ENCODE assay signal across 12 cellular contexts in genomic region chr7:68684246-68684850, GRCh38.
DNase-seq lines count a peak whose midpoint lies in the region; ATAC-seq and TF ChIP-seq lines count a peak whose summit lies in the region.
"Had no signal": no experiment of that assay in that cellular context is flagged by ENCODE, and none has a peak within 500 bp of the region (broad histone marks: within the 10 kb centered on the region; RNA-seq: fewer than 3 reads in every experiment).

No MANE protein-coding gene starts in this region.

- H3K27me3 Mint-ChIP-seq in effector memory CD8-positive, alpha-beta T cell: no peaks in the 10 kb centered on the region
- H3K27me3 Mint-ChIP-seq: CD8-positive, alpha-beta memory T cell had no signal

- H3K4me1 Mint-ChIP-seq in effector memory CD8-positive, alpha-beta T cell (ENCODE audit: low read depth in 2 of 2): no peaks in the 10 kb centered on the region
- H3K4me1 Mint-ChIP-seq: CD8-positive, alpha-beta memory T cell had no signal

- no peak overlapping the region for H3K4ac ChIP-seq in neuronal stem cell (ENCODE audit: low read length)

- H3K23ac ChIP-seq in neuronal stem cell (ENCODE audit: low read depth, low read length, poor library complexity): no peak overlapping the region

- no peaks in the 10 kb centered on the region for H3K27me3 ChIP-seq in neuronal stem cell (ENCODE audit: control insufficient read depth in 3 of 3, insufficient read depth in 3 of 3, low read depth in 1 of 3, low read length in 3 of 3)

- no peak overlapping the region for H4K91ac ChIP-seq in neuronal stem cell (ENCODE audit: low read depth, low read length, poor library complexity)

- no peaks in the 10 kb centered on the region for H3K79me1 ChIP-seq in neuronal stem cell (ENCODE audit: low read depth, low read length)

- no peaks in the 10 kb centered on the region for H3K36me3 ChIP-seq in neuronal stem cell (replicated peaks in 1 of 2; ENCODE audit: control insufficient read depth in 2 of 2, insufficient read depth in 2 of 2, low read length in 2 of 2)

- H2BK120ac ChIP-seq in neuronal stem cell (ENCODE audit: low read depth, low read length): no peak overlapping the region

- H3K14ac ChIP-seq in neuronal stem cell (ENCODE audit: low read length): no peak overlapping the region

- H3K4me3 ChIP-seq in astrocyte of the spinal cord (ENCODE audit: low read depth, low read length): no peak overlapping the region
- no peak overlapping the region for H3K4me3 ChIP-seq in neuronal stem cell (ENCODE audit: low read length in 2 of 2)

- no peak overlapping the region for H2AK5ac ChIP-seq in neuronal stem cell (ENCODE audit: low read depth, low read length)

- no peak overlapping the region for H2BK5ac ChIP-seq in neuronal stem cell (ENCODE audit: low read length)

- peak; percentile 20 for DNase-seq in EH (ENCODE audit: low read depth)
- peak; percentile 92 for DNase-seq in NCI-H2171 treated with DMSO at 0.1 percent for 48 hours (lab: John Stamatoyannopoulos, UW)
- DNase-seq in astrocyte of the spinal cord (ENCODE audit: low read depth, low spot score): peak; percentile 83
- peak; percentile 15 for DNase-seq in neuronal stem cell (ENCODE audit: low spot score)
- no peak for DNase-seq in effector memory CD8-positive, alpha-beta T cell
- DNase-seq in activated CD4-positive, alpha-beta T cell treated with anti-CD3 and anti-CD28 coated beads for 4 hours: no peak
- DNase-seq: CD8-positive, alpha-beta memory T cell; KG1; PC-3 had no signal

- H3K4me3 Mint-ChIP-seq in effector memory CD8-positive, alpha-beta T cell: no peak overlapping the region
- H3K4me3 Mint-ChIP-seq: CD8-positive, alpha-beta memory T cell had no signal

- TF ChIP-seq CTCF in astrocyte of the spinal cord (IDR thresholded peaks at IDR 0.05; ENCODE audit: low read depth, low read length): no peak

- no peak overlapping the region for H3K9ac ChIP-seq in neuronal stem cell (ENCODE audit: low read depth, low read length, poor library complexity)

- in situ Hi-C loops in astrocyte of the spinal cord (cut with HindIII; ENCODE audit: low sequenced_read_pairs): no loop called here

- no peaks in the 10 kb centered on the region for H3K9me3 ChIP-seq in neuronal stem cell (replicated peaks in 1 of 2; ENCODE audit: control insufficient read depth in 2 of 2, insufficient read depth in 1 of 2, low read depth in 1 of 2, low read length in 2 of 2)

- no peak overlapping the region for H3K27ac ChIP-seq in neuronal stem cell (replicated peaks; ENCODE audit: low read length)
- H3K27ac ChIP-seq: VCaP had no signal

- WGBS in neuronal stem cell (ENCODE audit: extremely low coverage in 2 of 2, insufficient read length in 2 of 2, insufficient replicate concordance in 1 of 2), 2 donors: no CpG with 5 or more reads among the region's 8 CpGs

- peaks cover 0 to 15% of the 10 kb centered on the region in 2 donors for H3K9me3 Mint-ChIP-seq in effector memory CD8-positive, alpha-beta T cell

- H3K36me3 Mint-ChIP-seq in effector memory CD8-positive, alpha-beta T cell (ENCODE audit: insufficient read depth): no peaks in the 10 kb centered on the region
- H3K36me3 Mint-ChIP-seq: CD8-positive, alpha-beta memory T cell had no signal

- no peak overlapping the region for H3K18ac ChIP-seq in neuronal stem cell (ENCODE audit: low read length)

- H2BK15ac ChIP-seq in neuronal stem cell (ENCODE audit: low read length): no peak overlapping the region

- H3K4me2 ChIP-seq in neuronal stem cell (ENCODE audit: insufficient read depth, low read length, poor library complexity, severe bottlenecking): no peak overlapping the region

- H3K27ac Mint-ChIP-seq in effector memory CD8-positive, alpha-beta T cell: no peak overlapping the region
- H3K27ac Mint-ChIP-seq: CD8-positive, alpha-beta memory T cell had no signal

- ATAC-seq in HG02623 (IDR thresholded peaks at IDR 0.05; ENCODE audit: unreplicated experiment) (no peak), HG02981 (IDR thresholded peaks at IDR 0.05; ENCODE audit: unreplicated experiment) (no peak)
- ATAC-seq in effector memory CD8-positive, alpha-beta T cell (replicated peaks): no peak
- ATAC-seq: PC-3 had no signal

- peaks cover 0 to 6% of the 10 kb centered on the region in 2 donors for H3K4me1 ChIP-seq in neuronal stem cell (ENCODE audit: control insufficient read depth in 2 of 2, insufficient read depth in 1 of 2, low read depth in 1 of 2, low read length in 2 of 2)

- H2AFZ ChIP-seq in neuronal stem cell (ENCODE audit: low read length): peak overlapping the region; percentile 15

- no peak overlapping the region for H2BK12ac ChIP-seq in neuronal stem cell (ENCODE audit: low read length)

- H4K8ac ChIP-seq in neuronal stem cell (ENCODE audit: low read depth, low read length): no peak overlapping the region

Comparison
In these comparisons a context has a peak if more than half of its experiments do, and no peak if none do; other contexts are left out.
1. DNase-seq: peak in EH (single experiment), NCI-H2171 treated with DMSO at 0.1 percent for 48 hours (single experiment), astrocyte of the spinal cord (single experiment) and neuronal stem cell (single experiment); none in effector memory CD8-positive, alpha-beta T cell (0 of 3) and activated CD4-positive, alpha-beta T cell treated with anti-CD3 and anti-CD28 coated beads for 4 hours (0 of 2).